In the genomic region with DNA sequence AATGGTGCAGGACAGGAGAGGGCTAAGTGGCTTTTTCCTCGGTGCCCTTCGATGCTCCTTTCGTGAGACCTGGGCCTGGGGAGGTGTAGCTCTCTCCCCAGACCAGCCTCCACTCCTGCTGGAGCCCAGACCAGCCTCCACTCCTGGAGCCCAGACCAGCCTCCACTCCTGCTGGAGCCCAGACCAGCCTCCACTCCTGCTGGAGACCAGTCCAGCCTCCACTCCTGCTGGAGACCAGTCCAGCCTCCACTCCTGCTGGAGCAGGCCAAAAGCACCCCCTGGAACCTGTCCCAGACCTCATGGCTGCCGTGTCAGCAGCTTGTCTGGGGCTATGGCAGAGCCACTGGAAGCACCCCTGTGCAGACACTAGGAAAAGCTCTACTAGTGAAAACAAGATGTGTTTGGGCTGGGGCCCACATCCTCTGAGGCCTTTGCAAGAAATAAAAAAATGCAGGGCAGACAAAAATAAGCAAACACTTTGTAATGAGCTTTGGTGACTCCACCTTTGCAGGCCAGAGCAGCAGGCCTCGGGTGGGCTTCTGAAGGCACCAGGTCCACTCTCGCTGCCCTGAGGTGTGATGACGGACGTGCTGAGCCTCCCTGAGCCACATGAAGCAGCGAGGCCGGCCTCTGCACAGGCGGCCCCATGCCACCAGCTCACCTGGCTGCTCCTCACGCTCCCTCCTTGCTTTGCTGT, we compare ENCODE assay signal across 17 cellular contexts.
DNase-seq lines count a peak whose midpoint lies in the region; ATAC-seq and TF ChIP-seq lines count a peak whose summit lies in the region.
"Had no signal": no experiment of that assay in that cellular context is flagged by ENCODE, and none has a peak within 500 bp of the region (broad histone marks: within the 10 kb centered on the region; RNA-seq: fewer than 3 reads in every experiment).

No MANE protein-coding gene starts in this region.

- CTCF ChIA-PET in HEK293 (lab: Yijun Ruan, JAX): interaction anchor here (1.0 to 6.3 kb wide), 3 partner anchors 115 to 165 kb away, joined by 3 to 29 read pairs (median 4); no protein-coding TSS in a partner anchor
- CTCF ChIA-PET in naive thymus-derived CD4-positive, alpha-beta T cell (lab: Charles Lee): interaction anchor here (1.0 to 1.7 kb wide), 4 partner anchors 13 to 159 kb away, joined by 3 to 7 read pairs (median 4); no protein-coding TSS in a partner anchor

- H3K4me1 ChIP-seq in CD4-positive, CD25-positive, alpha-beta regulatory T cell (ENCODE audit: control insufficient read depth, insufficient read depth, low read length, poor library complexity, severe bottlenecking): peaks cover 70% of the 10 kb centered on the region
- H3K4me1 ChIP-seq in HEK293 (ENCODE audit: control insufficient read depth, insufficient read depth, low read length) (no peaks in the 10 kb centered on the region), hepatocyte (ENCODE audit: insufficient read depth) (no peaks in the 10 kb centered on the region)
- peaks cover 32 to 62% of the 10 kb centered on the region in 2 donors for H3K4me1 ChIP-seq in naive thymus-derived CD4-positive, alpha-beta T cell (ENCODE audit: control insufficient read depth in 2 of 2, insufficient read depth in 2 of 2, low read length in 2 of 2)

- no peaks in the 10 kb centered on the region for H3K9me2 ChIP-seq in hepatocyte (replicated peaks; ENCODE audit: insufficient read depth)

- no peak overlapping the region for H2AFZ ChIP-seq in hepatocyte
- H2AFZ ChIP-seq: PC-9 had no signal

- H3K36me3 ChIP-seq in CD4-positive, CD25-positive, alpha-beta regulatory T cell (ENCODE audit: control insufficient read depth, insufficient read depth, low read length): peaks cover 19% of the 10 kb centered on the region
- H3K36me3 ChIP-seq in HEK293 (ENCODE audit: control insufficient read depth in 2 of 2, insufficient read depth in 1 of 2, low read length in 2 of 2): peaks cover 11 to 50% of the 10 kb centered on the region in 2 experiments
- peaks cover 5 to 22% (median 11%) of the 10 kb centered on the region in 3 experiments for H3K36me3 ChIP-seq in naive thymus-derived CD4-positive, alpha-beta T cell (ENCODE audit: control insufficient read depth in 2 of 3, insufficient read depth in 3 of 3, low read length in 3 of 3)
- no peaks in the 10 kb centered on the region for H3K36me3 ChIP-seq in hepatocyte (replicated peaks; ENCODE audit: insufficient read depth, low read depth)
- H3K36me3 ChIP-seq in H7 (replicated peaks; ENCODE audit: control insufficient read depth, insufficient read depth, low read length): peaks cover 38% of the 10 kb centered on the region

- H3K9me3 ChIP-seq in CD4-positive, CD25-positive, alpha-beta regulatory T cell (ENCODE audit: control insufficient read depth in 2 of 2, low read length in 2 of 2): no peaks in the 10 kb centered on the region
- H3K9me3 ChIP-seq in HEK293 (ENCODE audit: control insufficient read depth, insufficient read depth, low read depth, low read length) (no peaks in the 10 kb centered on the region), hepatocyte (ENCODE audit: low read depth) (no peaks in the 10 kb centered on the region)
- H3K9me3 ChIP-seq in naive thymus-derived CD4-positive, alpha-beta T cell (ENCODE audit: control insufficient read depth in 2 of 3, low read length in 3 of 3): no peaks in the 10 kb centered on the region

- H3K27me3 ChIP-seq in CD4-positive, CD25-positive, alpha-beta regulatory T cell (ENCODE audit: control insufficient read depth, insufficient read depth, low read length): no peaks in the 10 kb centered on the region
- no peaks in the 10 kb centered on the region for H3K27me3 ChIP-seq in naive thymus-derived CD4-positive, alpha-beta T cell (ENCODE audit: control insufficient read depth in 2 of 2, insufficient read depth in 2 of 2, low read length in 2 of 2)
- H3K27me3 ChIP-seq in hepatocyte (no peaks in the 10 kb centered on the region), H7 (ENCODE audit: control insufficient read depth, insufficient read depth, low read length) (no peaks in the 10 kb centered on the region)

- intact Hi-C loops in naive thymus-derived CD4-positive, alpha-beta T cell (cut with micrococcal nuclease): loop anchor here in 1 of 2 donors (5.0 kb wide), 1 partner anchor 100 kb away; no protein-coding TSS in a partner anchor

- H3K27ac ChIP-seq in CD4-positive, CD25-positive, alpha-beta regulatory T cell (ENCODE audit: insufficient read depth, low read length, poor library complexity, severe bottlenecking): peak overlapping the region; percentile 71
- H3K27ac ChIP-seq in HEK293 (ENCODE audit: extremely low read depth, low read depth, low read length) (no peak overlapping the region), hepatocyte (no peak overlapping the region)
- no peak overlapping the region for H3K27ac ChIP-seq in naive thymus-derived CD4-positive, alpha-beta T cell (ENCODE audit: low read depth, low read length)
- H3K27ac ChIP-seq: PC-9 had no signal

- H3K4me1 Mint-ChIP-seq in CD4-positive, CD25-positive, alpha-beta regulatory T cell: peaks cover 0 to 96% (median 45%) of the 10 kb centered on the region in 4 donors
- peaks cover 24% of the 10 kb centered on the region for H3K4me1 Mint-ChIP-seq in activated T-helper 17 cell treated with anti-CD3 and anti-CD28 coated beads, Interleukin-2, amount 50 U/mL, for 72 hours
- peaks cover 38 to 94% (median 80%) of the 10 kb centered on the region in 7 donors for H3K4me1 Mint-ChIP-seq in naive thymus-derived CD4-positive, alpha-beta T cell
- H3K4me1 Mint-ChIP-seq: B cell, IgD-negative memory B cell had no signal

- TF ChIP-seq CTCF in HEK293 (tag by site-specific recombination; IDR thresholded peaks at IDR 0.05): no peak
- no peak for TF ChIP-seq CTCF in hepatocyte (IDR thresholded peaks at IDR 0.05; ENCODE audit: poor library complexity)

- H4K20me1 ChIP-seq in hepatocyte (ENCODE audit: insufficient read depth, poor library complexity, severe bottlenecking): peaks cover 2% of the 10 kb centered on the region

- no peaks in the 10 kb centered on the region for H3K9me3 Mint-ChIP-seq in CD4-positive, CD25-positive, alpha-beta regulatory T cell
- H3K9me3 Mint-ChIP-seq in activated T-helper 17 cell treated with anti-CD3 and anti-CD28 coated beads, Interleukin-2, amount 50 U/mL, for 72 hours: no peaks in the 10 kb centered on the region
- H3K9me3 Mint-ChIP-seq in naive thymus-derived CD4-positive, alpha-beta T cell: peaks cover 0 to 2% (median 0%) of the 10 kb centered on the region in 11 donors
- H3K9me3 Mint-ChIP-seq: IgD-negative memory B cell had no signal

- H3K4me3 Mint-ChIP-seq in CD4-positive, CD25-positive, alpha-beta regulatory T cell: peak overlapping the region; percentile 53 to 70 (median 54)
- peak overlapping the region; percentile 20 for H3K4me3 Mint-ChIP-seq in activated T-helper 17 cell treated with anti-CD3 and anti-CD28 coated beads, Interleukin-2, amount 50 U/mL, for 72 hours
- H3K4me3 Mint-ChIP-seq in naive thymus-derived CD4-positive, alpha-beta T cell: peak overlapping the region in 7 of 10 donors; percentile 45 to 81 (median 55)
- H3K4me3 Mint-ChIP-seq: B cell, IgD-negative memory B cell had no signal

- DNase-seq in CD4-positive, CD25-positive, alpha-beta regulatory T cell: peak in 2 of 3 donors; percentile 24 to 53
- peak in 4 of 9 donors; percentile 19 to 32 (median 27) for DNase-seq in naive thymus-derived CD4-positive, alpha-beta T cell
- DNase-seq in hepatocyte (ENCODE audit: low spot score) (no peak), NCI-H2107 treated with DMSO at 0.1 percent for 48 hours (lab: John Stamatoyannopoulos, UW; ENCODE audit: unreplicated experiment) (no peak), H7 (no peak)
- DNase-seq: ACHN, DMS 273 treated with DMSO at 0.1 percent for 48 hours, NCI-H1092, NCI-H2107, NCI-H69, PC-9 had no signal

- POLR2A ChIA-PET in HEK293 (lab: Yijun Ruan, JAX): no interaction called here
- POLR2A ChIA-PET in naive thymus-derived CD4-positive, alpha-beta T cell (lab: Charles Lee): interaction anchor here (0.6 to 3.7 kb wide), 9 partner anchors 14 to 1584 kb away, joined by 3 to 25 read pairs (median 4); a partner anchor contains a TSS

- no peaks in the 10 kb centered on the region for H3K27me3 Mint-ChIP-seq in CD4-positive, CD25-positive, alpha-beta regulatory T cell
- H3K27me3 Mint-ChIP-seq in activated T-helper 17 cell treated with anti-CD3 and anti-CD28 coated beads, Interleukin-2, amount 50 U/mL, for 72 hours: no peaks in the 10 kb centered on the region
- H3K27me3 Mint-ChIP-seq in naive thymus-derived CD4-positive, alpha-beta T cell: no peaks in the 10 kb centered on the region
- H3K27me3 Mint-ChIP-seq: B cell, IgD-negative memory B cell had no signal

- no peak for ATAC-seq in CD4-positive, CD25-positive, alpha-beta regulatory T cell (ENCODE audit: low read depth in 2 of 2)
- ATAC-seq in activated T-helper 17 cell treated with anti-CD3 and anti-CD28 coated beads, Interleukin-2, amount 50 U/mL, for 72 hours (replicated peaks): no peak
- no peak for ATAC-seq in naive thymus-derived CD4-positive, alpha-beta T cell
- ATAC-seq: HCT116, SK-N-SH treated with all-trans-retinoic acid at 6 μM for 48 hours had no signal

- no peaks in the 10 kb centered on the region for H3K79me2 ChIP-seq in hepatocyte

- peaks cover 26% of the 10 kb centered on the region for H3K36me3 Mint-ChIP-seq in CD4-positive, CD25-positive, alpha-beta regulatory T cell
- peaks cover 55% of the 10 kb centered on the region for H3K36me3 Mint-ChIP-seq in activated T-helper 17 cell treated with anti-CD3 and anti-CD28 coated beads, Interleukin-2, amount 50 U/mL, for 72 hours (ENCODE audit: low read depth)
- peaks cover 5 to 33% (median 18%) of the 10 kb centered on the region in 5 donors for H3K36me3 Mint-ChIP-seq in naive thymus-derived CD4-positive, alpha-beta T cell

- no peak overlapping the region for H3K4me2 ChIP-seq in hepatocyte
- H3K4me2 ChIP-seq: PC-9 had no signal

- peak overlapping the region; percentile 92 to 94 (median 94) for H3K27ac Mint-ChIP-seq in CD4-positive, CD25-positive, alpha-beta regulatory T cell
- H3K27ac Mint-ChIP-seq in activated T-helper 17 cell treated with anti-CD3 and anti-CD28 coated beads, Interleukin-2, amount 50 U/mL, for 72 hours: peak overlapping the region; percentile 61
- H3K27ac Mint-ChIP-seq in naive thymus-derived CD4-positive, alpha-beta T cell: peak overlapping the region; percentile 9 to 93 (median 77)
- H3K27ac Mint-ChIP-seq: B cell, IgD-negative memory B cell had no signal

- H3K4me3 ChIP-seq in CD4-positive, CD25-positive, alpha-beta regulatory T cell (ENCODE audit: low read depth, low read length): no peak overlapping the region
- no peak overlapping the region for H3K4me3 ChIP-seq in HEK293 (ENCODE audit: low read depth, low read length)
- H3K4me3 ChIP-seq in naive thymus-derived CD4-positive, alpha-beta T cell (ENCODE audit: low read length): no peak overlapping the region
- no peak overlapping the region for H3K4me3 ChIP-seq in hepatocyte
- no peak overlapping the region for H3K4me3 ChIP-seq in H7 (ENCODE audit: insufficient read depth, low read depth, low read length)
- H3K4me3 ChIP-seq: PC-9 had no signal

- 84% methylated on average over 12 of the region's 12 CpGs for whole genome bisulfite sequencing in hepatocyte (ENCODE audit: low lambda C conversion rate, missing lambda C conversion rate)

Comparison
In these comparisons a context has a peak if more than half of its experiments do, and no peak if none do; other contexts are left out.
1. DNase-seq: peak in CD4-positive, CD25-positive, alpha-beta regulatory T cell (2 of 3); none in hepatocyte (single experiment), NCI-H2107 treated with DMSO at 0.1 percent for 48 hours (single experiment) and H7 (single experiment).
2. Peak in every context shown above with its lines, with median percentiles within 50 percentile points of each other: H3K27ac Mint-ChIP-seq and H3K4me3 Mint-ChIP-seq.